Comparison of ENCODE assay signal across 28 cellular contexts in the genomic region with DNA sequence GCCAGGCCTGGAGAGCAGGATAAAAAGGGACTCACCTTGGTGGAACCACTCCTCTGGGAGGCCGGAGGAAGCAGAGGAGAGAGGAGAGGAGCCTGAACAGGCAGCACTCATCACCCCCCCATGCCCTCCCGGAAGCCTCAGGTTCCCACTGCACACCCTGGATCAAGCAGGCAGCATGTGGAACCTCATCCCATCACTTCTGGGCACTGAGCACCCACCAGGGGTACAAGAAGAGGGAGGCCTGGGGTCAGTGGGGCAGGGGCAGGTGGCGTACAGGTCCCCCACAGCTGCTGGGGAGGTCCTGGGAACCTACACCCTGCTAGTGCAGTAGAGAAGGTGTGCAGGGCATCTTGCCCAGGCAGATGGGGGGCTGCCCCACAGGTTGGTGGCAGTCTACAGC.
"Had no signal": no experiment of that assay in that cellular context is flagged by ENCODE, and none has a peak within 500 bp of the region (broad histone marks: within the 10 kb centered on the region; RNA-seq: fewer than 3 reads in every experiment).

No MANE protein-coding gene starts in this region.

- H3K27ac ChIP-seq: esophagus squamous epithelium, heart right ventricle, lower lobe of right lung, ovary, psoas muscle, testis had no signal

- H3K4me3 ChIP-seq: coronary artery, esophagus squamous epithelium, heart right ventricle, lower lobe of right lung, ovary, psoas muscle, sigmoid colon, testis, tibial artery had no signal

- H3K9me3 Mint-ChIP-seq: nephron; stimulated activated memory B cell treated with anti-CD40 and anti-IgM and Interleukin-4, amounts not matched to agents 10 μg/mL and 1 μg/mL and 100 μg/mL, for 72 hours; type B pancreatic cell had no signal

- ATAC-seq: heart right ventricle; left cardiac atrium; left ventricle myocardium superior; lower lobe of right lung; psoas muscle; right cardiac atrium; stimulated activated memory B cell treated with anti-CD40 and anti-IgM and Interleukin-4, amounts not matched to agents 10 μg/mL and 1 μg/mL and 100 μg/mL, for 72 hours; stimulated activated naive CD8-positive, alpha-beta T cell treated with anti-CD3 and anti-CD28 coated beads, Interleukin-15, Interleukin-2, amounts not matched to agents 100 U/mL and 50 U/mL, for 24 hours had no signal

- H3K36me3 ChIP-seq: ovary had no signal

- H3K4me1 ChIP-seq: lower lobe of right lung, testis had no signal

- H3K27me3 Mint-ChIP-seq: type B pancreatic cell had no signal

- FAIRE-seq: islet of Langerhans had no signal

- H3K9me3 ChIP-seq: esophagus squamous epithelium, heart right ventricle, lower lobe of right lung, ovary, psoas muscle, sigmoid colon, testis, tibial artery had no signal

- DNase-seq: dermis blood vessel endothelial cell; effector memory CD4-positive, alpha-beta T cell; erythroblast; esophagus squamous epithelium; foreskin melanocyte; glutamatergic neuron; heart right ventricle; hippocampal formation; left cardiac atrium; left ventricle myocardium superior; lower lobe of right lung; occipital lobe; ovary; posterior cingulate gyrus; psoas muscle; right cardiac atrium; sigmoid colon; stimulated activated CD4-positive, alpha-beta T cell treated with anti-CD3 and anti-CD28 coated beads, Interleukin-2, amount 100 ng/mL, for 24 hours; stimulated activated CD4-positive, alpha-beta T cell treated with anti-CD3 and anti-CD28 coated beads, Interleukin-4, amount 100 ng/mL, for 24 hours; stimulated activated naive CD8-positive, alpha-beta T cell treated with anti-CD3 and anti-CD28 coated beads, Interleukin-15, Interleukin-2, amounts not matched to agents 100 U/mL and 50 U/mL, for 24 hours; substantia nigra; testis; tibial artery had no signal

- H3K36me3 Mint-ChIP-seq: stimulated activated memory B cell treated with anti-CD40 and anti-IgM and Interleukin-4, amounts not matched to agents 10 μg/mL and 1 μg/mL and 100 μg/mL, for 72 hours; type B pancreatic cell had no signal

- H3K27ac Mint-ChIP-seq: nephron; stimulated activated memory B cell treated with anti-CD40 and anti-IgM and Interleukin-4, amounts not matched to agents 10 μg/mL and 1 μg/mL and 100 μg/mL, for 72 hours; type B pancreatic cell had no signal

- H3K27me3 ChIP-seq: esophagus squamous epithelium, heart right ventricle, ovary, sigmoid colon, testis, tibial artery had no signal

- H3K4me3 Mint-ChIP-seq: nephron; stimulated activated memory B cell treated with anti-CD40 and anti-IgM and Interleukin-4, amounts not matched to agents 10 μg/mL and 1 μg/mL and 100 μg/mL, for 72 hours; type B pancreatic cell had no signal
